Comparison of ENCODE assay signal across 1 cellular context in genomic region chr14:99742509-99743487, GRCh38.
TF ChIP-seq lines count a peak whose summit lies in the region.

No MANE protein-coding gene starts in this region.

TF ChIP-seq in GM23338, 12 proteins besides CTCF, POLR2A, EP300 and RAD21 (continued from another document):
- TF ChIP-seq, protein P1, sequence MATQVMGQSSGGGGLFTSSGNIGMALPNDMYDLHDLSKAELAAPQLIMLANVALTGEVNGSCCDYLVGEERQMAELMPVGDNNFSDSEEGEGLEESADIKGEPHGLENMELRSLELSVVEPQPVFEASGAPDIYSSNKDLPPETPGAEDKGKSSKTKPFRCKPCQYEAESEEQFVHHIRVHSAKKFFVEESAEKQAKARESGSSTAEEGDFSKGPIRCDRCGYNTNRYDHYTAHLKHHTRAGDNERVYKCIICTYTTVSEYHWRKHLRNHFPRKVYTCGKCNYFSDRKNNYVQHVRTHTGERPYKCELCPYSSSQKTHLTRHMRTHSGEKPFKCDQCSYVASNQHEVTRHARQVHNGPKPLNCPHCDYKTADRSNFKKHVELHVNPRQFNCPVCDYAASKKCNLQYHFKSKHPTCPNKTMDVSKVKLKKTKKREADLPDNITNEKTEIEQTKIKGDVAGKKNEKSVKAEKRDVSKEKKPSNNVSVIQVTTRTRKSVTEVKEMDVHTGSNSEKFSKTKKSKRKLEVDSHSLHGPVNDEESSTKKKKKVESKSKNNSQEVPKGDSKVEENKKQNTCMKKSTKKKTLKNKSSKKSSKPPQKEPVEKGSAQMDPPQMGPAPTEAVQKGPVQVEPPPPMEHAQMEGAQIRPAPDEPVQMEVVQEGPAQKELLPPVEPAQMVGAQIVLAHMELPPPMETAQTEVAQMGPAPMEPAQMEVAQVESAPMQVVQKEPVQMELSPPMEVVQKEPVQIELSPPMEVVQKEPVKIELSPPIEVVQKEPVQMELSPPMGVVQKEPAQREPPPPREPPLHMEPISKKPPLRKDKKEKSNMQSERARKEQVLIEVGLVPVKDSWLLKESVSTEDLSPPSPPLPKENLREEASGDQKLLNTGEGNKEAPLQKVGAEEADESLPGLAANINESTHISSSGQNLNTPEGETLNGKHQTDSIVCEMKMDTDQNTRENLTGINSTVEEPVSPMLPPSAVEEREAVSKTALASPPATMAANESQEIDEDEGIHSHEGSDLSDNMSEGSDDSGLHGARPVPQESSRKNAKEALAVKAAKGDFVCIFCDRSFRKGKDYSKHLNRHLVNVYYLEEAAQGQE (IDR thresholded peaks at IDR 0.05; ENCODE audit: unreplicated experiment): no peak
- TF ChIP-seq, protein P2, sequence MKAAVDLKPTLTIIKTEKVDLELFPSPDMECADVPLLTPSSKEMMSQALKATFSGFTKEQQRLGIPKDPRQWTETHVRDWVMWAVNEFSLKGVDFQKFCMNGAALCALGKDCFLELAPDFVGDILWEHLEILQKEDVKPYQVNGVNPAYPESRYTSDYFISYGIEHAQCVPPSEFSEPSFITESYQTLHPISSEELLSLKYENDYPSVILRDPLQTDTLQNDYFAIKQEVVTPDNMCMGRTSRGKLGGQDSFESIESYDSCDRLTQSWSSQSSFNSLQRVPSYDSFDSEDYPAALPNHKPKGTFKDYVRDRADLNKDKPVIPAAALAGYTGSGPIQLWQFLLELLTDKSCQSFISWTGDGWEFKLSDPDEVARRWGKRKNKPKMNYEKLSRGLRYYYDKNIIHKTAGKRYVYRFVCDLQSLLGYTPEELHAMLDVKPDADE (IDR thresholded peaks at IDR 0.05): no peak
- TF ChIP-seq ZNF114 (CRISPR knock-in tag; IDR thresholded peaks at IDR 0.05) (no peak), NANOG (IDR thresholded peaks at IDR 0.05; ENCODE audit: borderline replicate concordance) (no peak), JUNB (IDR thresholded peaks at IDR 0.05; ENCODE audit: unreplicated experiment) (no peak)
- TF ChIP-seq, protein P3, sequence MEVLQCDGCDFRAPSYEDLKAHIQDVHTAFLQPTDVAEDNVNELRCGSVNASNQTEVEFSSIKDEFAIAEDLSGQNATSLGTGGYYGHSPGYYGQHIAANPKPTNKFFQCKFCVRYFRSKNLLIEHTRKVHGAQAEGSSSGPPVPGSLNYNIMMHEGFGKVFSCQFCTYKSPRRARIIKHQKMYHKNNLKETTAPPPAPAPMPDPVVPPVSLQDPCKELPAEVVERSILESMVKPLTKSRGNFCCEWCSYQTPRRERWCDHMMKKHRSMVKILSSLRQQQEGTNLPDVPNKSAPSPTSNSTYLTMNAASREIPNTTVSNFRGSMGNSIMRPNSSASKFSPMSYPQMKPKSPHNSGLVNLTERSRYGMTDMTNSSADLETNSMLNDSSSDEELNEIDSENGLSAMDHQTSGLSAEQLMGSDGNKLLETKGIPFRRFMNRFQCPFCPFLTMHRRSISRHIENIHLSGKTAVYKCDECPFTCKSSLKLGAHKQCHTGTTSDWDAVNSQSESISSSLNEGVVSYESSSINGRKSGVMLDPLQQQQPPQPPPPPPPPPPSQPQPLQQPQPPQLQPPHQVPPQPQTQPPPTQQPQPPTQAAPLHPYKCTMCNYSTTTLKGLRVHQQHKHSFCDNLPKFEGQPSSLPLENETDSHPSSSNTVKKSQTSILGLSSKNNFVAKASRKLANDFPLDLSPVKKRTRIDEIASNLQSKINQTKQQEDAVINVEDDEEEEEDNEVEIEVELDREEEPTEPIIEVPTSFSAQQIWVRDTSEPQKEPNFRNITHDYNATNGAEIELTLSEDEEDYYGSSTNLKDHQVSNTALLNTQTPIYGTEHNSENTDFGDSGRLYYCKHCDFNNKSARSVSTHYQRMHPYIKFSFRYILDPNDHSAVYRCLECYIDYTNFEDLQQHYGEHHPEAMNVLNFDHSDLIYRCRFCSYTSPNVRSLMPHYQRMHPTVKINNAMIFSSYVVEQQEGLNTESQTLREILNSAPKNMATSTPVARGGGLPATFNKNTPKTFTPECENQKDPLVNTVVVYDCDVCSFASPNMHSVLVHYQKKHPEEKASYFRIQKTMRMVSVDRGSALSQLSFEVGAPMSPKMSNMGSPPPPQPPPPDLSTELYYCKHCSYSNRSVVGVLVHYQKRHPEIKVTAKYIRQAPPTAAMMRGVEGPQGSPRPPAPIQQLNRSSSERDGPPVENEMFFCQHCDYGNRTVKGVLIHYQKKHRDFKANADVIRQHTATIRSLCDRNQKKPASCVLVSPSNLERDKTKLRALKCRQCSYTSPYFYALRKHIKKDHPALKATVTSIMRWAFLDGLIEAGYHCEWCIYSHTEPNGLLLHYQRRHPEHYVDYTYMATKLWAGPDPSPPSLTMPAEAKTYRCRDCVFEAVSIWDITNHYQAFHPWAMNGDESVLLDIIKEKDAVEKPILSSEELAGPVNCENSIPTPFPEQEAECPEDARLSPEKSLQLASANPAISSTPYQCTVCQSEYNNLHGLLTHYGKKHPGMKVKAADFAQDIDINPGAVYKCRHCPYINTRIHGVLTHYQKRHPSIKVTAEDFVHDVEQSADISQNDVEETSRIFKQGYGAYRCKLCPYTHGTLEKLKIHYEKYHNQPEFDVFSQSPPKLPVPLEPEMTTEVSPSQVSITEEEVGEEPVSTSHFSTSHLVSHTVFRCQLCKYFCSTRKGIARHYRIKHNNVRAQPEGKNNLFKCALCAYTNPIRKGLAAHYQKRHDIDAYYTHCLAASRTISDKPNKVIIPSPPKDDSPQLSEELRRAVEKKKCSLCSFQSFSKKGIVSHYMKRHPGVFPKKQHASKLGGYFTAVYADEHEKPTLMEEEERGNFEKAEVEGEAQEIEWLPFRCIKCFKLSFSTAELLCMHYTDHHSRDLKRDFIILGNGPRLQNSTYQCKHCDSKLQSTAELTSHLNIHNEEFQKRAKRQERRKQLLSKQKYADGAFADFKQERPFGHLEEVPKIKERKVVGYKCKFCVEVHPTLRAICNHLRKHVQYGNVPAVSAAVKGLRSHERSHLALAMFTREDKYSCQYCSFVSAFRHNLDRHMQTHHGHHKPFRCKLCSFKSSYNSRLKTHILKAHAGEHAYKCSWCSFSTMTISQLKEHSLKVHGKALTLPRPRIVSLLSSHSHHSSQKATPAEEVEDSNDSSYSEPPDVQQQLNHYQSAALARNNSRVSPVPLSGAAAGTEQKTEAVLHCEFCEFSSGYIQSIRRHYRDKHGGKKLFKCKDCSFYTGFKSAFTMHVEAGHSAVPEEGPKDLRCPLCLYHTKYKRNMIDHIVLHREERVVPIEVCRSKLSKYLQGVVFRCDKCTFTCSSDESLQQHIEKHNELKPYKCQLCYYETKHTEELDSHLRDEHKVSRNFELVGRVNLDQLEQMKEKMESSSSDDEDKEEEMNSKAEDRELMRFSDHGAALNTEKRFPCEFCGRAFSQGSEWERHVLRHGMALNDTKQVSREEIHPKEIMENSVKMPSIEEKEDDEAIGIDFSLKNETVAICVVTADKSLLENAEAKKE (CRISPR knock-in tag; IDR thresholded peaks at IDR 0.05): no peak
